In the genomic region with DNA sequence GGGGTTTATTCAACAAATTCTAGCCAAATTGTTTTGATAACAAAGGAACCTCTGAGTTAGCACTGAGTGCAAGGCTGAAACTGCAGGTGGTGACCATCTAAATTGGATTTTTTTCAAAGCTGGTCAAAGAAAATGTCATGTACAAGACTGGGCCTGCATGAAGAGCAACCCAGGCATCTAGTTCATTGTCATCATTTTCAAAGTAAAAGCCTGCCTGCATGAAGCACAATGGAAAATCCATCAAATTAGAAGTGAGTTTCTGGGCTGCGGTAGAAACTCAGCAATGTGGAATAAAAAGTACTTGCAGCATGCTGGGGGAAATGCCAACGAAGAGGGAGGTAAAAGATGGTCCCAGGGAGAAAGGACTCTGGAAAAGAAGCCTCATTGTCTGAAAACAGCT, we compare ENCODE assay signal across 1 cellular context.
TF ChIP-seq lines count a peak whose summit lies in the region.

No MANE protein-coding gene starts in this region.

TF ChIP-seq in K562, 482 proteins besides CTCF, POLR2A, EP300 and RAD21 (continued from another document):
- TF ChIP-seq, protein P1, sequence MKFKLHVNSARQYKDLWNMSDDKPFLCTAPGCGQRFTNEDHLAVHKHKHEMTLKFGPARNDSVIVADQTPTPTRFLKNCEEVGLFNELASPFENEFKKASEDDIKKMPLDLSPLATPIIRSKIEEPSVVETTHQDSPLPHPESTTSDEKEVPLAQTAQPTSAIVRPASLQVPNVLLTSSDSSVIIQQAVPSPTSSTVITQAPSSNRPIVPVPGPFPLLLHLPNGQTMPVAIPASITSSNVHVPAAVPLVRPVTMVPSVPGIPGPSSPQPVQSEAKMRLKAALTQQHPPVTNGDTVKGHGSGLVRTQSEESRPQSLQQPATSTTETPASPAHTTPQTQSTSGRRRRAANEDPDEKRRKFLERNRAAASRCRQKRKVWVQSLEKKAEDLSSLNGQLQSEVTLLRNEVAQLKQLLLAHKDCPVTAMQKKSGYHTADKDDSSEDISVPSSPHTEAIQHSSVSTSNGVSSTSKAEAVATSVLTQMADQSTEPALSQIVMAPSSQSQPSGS (CRISPR knock-in tag; IDR thresholded peaks at IDR 0.05) = no peak
- peak; percentile 49; the same call in 1 of the 2 replicates for TF ChIP-seq MYNN (IDR thresholded peaks at IDR 0.05)
- TF ChIP-seq MYNN (CRISPR knock-in tag; IDR thresholded peaks at IDR 0.05) = no peak
- TF ChIP-seq, protein P2, sequence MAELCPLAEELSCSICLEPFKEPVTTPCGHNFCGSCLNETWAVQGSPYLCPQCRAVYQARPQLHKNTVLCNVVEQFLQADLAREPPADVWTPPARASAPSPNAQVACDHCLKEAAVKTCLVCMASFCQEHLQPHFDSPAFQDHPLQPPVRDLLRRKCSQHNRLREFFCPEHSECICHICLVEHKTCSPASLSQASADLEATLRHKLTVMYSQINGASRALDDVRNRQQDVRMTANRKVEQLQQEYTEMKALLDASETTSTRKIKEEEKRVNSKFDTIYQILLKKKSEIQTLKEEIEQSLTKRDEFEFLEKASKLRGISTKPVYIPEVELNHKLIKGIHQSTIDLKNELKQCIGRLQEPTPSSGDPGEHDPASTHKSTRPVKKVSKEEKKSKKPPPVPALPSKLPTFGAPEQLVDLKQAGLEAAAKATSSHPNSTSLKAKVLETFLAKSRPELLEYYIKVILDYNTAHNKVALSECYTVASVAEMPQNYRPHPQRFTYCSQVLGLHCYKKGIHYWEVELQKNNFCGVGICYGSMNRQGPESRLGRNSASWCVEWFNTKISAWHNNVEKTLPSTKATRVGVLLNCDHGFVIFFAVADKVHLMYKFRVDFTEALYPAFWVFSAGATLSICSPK (IDR thresholded peaks at IDR 0.05; ENCODE audit: borderline replicate concordance) = no peak
- no peak for TF ChIP-seq BRCA1 (IDR thresholded peaks at IDR 0.05)
- no peak for TF ChIP-seq BRCA1 (CRISPR knock-in tag; IDR thresholded peaks at IDR 0.05)
- TF ChIP-seq, protein P3, sequence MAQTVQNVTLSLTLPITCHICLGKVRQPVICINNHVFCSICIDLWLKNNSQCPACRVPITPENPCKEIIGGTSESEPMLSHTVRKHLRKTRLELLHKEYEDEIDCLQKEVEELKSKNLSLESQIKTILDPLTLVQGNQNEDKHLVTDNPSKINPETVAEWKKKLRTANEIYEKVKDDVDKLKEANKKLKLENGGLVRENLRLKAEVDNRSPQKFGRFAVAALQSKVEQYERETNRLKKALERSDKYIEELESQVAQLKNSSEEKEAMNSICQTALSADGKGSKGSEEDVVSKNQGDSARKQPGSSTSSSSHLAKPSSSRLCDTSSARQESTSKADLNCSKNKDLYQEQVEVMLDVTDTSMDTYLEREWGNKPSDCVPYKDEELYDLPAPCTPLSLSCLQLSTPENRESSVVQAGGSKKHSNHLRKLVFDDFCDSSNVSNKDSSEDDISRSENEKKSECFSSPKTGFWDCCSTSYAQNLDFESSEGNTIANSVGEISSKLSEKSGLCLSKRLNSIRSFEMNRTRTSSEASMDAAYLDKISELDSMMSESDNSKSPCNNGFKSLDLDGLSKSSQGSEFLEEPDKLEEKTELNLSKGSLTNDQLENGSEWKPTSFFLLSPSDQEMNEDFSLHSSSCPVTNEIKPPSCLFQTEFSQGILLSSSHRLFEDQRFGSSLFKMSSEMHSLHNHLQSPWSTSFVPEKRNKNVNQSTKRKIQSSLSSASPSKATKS (CRISPR knock-in tag; IDR thresholded peaks at IDR 0.05) = no peak
- no peak for TF ChIP-seq TAF15 (IDR thresholded peaks at IDR 0.05; ENCODE audit: low read depth, low read length)
